Comparison of ENCODE assay signal across 22 cellular contexts in the genomic region with DNA sequence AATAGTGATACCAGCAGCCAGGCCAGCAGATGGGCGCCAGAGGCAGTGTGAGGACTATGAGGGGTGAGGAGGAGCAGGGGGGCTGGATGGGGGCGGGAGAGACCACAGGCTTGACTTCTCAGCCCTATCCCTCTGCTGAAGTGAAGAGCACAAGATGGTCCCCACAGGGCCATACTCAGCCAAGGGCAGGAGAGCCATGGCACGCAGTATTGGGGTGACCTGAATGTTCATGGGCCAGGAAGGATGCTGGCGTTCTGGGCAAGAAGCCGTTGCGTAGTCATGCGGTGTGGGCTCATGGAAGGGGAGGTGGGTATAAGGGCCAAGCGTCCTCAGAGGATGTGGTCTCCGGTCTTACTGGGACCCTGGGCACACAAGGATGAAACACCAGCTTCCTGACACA.
"Had no signal": no experiment of that assay in that cellular context is flagged by ENCODE, and none has a peak within 500 bp of the region (broad histone marks: within the 10 kb centered on the region; RNA-seq: fewer than 3 reads in every experiment).

No MANE protein-coding gene starts in this region.

- DNase-seq: activated CD4-positive, alpha-beta memory T cell treated with anti-CD3 and anti-CD28 coated beads, Interleukin-2, amount 10 ng/mL, durations not matched to agents 7 days and 5 days; activated CD4-positive, alpha-beta T cell treated with anti-CD3 and anti-CD28 coated beads for 36 hours; activated CD4-positive, alpha-beta T cell treated with anti-CD3 and anti-CD28 coated beads, Interleukin-2, amount 50 U/mL, for 1 hour; activated gamma-delta T cell; activated naive CD4-positive, alpha-beta T cell treated with anti-CD3 and anti-CD28 coated beads for 36 hours; activated T-cell treated with anti-CD3 and anti-CD28 coated beads for 4 hours; activated T-cell treated with anti-CD3 and anti-CD28 coated beads, Interleukin-2, amount 50 U/mL, for 48 hours; brain microvascular endothelial cell; Kasumi-1; KBM-7; NCI-H1105 treated with DMSO at 0.1 percent for 48 hours; NCI-H1436 treated with DMSO at 0.1 percent for 48 hours; NCI-H187 treated with DMSO at 0.1 percent for 48 hours; NCI-H2081 treated with DMSO at 0.1 percent for 48 hours; NCI-H446 treated with DMSO at 0.1 percent for 48 hours; SJCRH30; T-helper 1 cell had no signal

- H3K36me3 ChIP-seq: brain microvascular endothelial cell, cardiac muscle cell, SJCRH30 had no signal

- H3K4me3 ChIP-seq: cardiac muscle cell, SJCRH30 had no signal

- H3K27me3 ChIP-seq: brain microvascular endothelial cell, cardiac muscle cell, SJCRH30 had no signal

- H3K9ac ChIP-seq: SK-N-SH had no signal

- H3K9me3 Mint-ChIP-seq: activated CD4-positive, alpha-beta memory T cell treated with anti-CD3 and anti-CD28 coated beads, Interleukin-2, amount 10 ng/mL, durations not matched to agents 7 days and 5 days; activated naive CD4-positive, alpha-beta T cell treated with anti-CD3 and anti-CD28 coated beads for 36 hours; activated T-helper 17 cell treated with anti-CD3 and anti-CD28 coated beads, Interleukin-2, amount 50 U/mL, for 72 hours had no signal

- H3K27ac Mint-ChIP-seq: activated CD4-positive, alpha-beta memory T cell treated with anti-CD3 and anti-CD28 coated beads, Interleukin-2, amount 10 ng/mL, durations not matched to agents 7 days and 5 days; activated CD4-positive, alpha-beta T cell treated with anti-CD3 and anti-CD28 coated beads for 36 hours; activated naive CD4-positive, alpha-beta T cell treated with anti-CD3 and anti-CD28 coated beads for 36 hours; activated T-helper 17 cell treated with anti-CD3 and anti-CD28 coated beads, Interleukin-2, amount 50 U/mL, for 72 hours had no signal

- H3K27me3 Mint-ChIP-seq: activated CD4-positive, alpha-beta memory T cell treated with anti-CD3 and anti-CD28 coated beads, Interleukin-2, amount 10 ng/mL, durations not matched to agents 7 days and 5 days; activated CD4-positive, alpha-beta T cell treated with anti-CD3 and anti-CD28 coated beads for 36 hours; activated naive CD8-positive, alpha-beta T cell; activated T-helper 17 cell treated with anti-CD3 and anti-CD28 coated beads, Interleukin-2, amount 50 U/mL, for 72 hours had no signal

- H3K4me2 ChIP-seq: SK-N-SH had no signal

- H3K36me3 Mint-ChIP-seq: activated naive CD8-positive, alpha-beta T cell had no signal

- ATAC-seq: activated CD4-positive, alpha-beta T cell treated with anti-CD3 and anti-CD28 coated beads for 36 hours; activated T-helper 17 cell treated with anti-CD3 and anti-CD28 coated beads, Interleukin-2, amount 50 U/mL, for 72 hours had no signal

- H3K27ac ChIP-seq: brain microvascular endothelial cell, SJCRH30, VCaP had no signal

- H3K4me3 Mint-ChIP-seq: activated CD4-positive, alpha-beta memory T cell treated with anti-CD3 and anti-CD28 coated beads, Interleukin-2, amount 10 ng/mL, durations not matched to agents 7 days and 5 days; activated CD4-positive, alpha-beta T cell treated with anti-CD3 and anti-CD28 coated beads for 36 hours; activated naive CD4-positive, alpha-beta T cell treated with anti-CD3 and anti-CD28 coated beads for 36 hours; activated naive CD8-positive, alpha-beta T cell; activated T-helper 17 cell treated with anti-CD3 and anti-CD28 coated beads, Interleukin-2, amount 50 U/mL, for 72 hours had no signal

- H3K9me3 ChIP-seq: SJCRH30, SK-N-SH had no signal
